In the genomic region with DNA sequence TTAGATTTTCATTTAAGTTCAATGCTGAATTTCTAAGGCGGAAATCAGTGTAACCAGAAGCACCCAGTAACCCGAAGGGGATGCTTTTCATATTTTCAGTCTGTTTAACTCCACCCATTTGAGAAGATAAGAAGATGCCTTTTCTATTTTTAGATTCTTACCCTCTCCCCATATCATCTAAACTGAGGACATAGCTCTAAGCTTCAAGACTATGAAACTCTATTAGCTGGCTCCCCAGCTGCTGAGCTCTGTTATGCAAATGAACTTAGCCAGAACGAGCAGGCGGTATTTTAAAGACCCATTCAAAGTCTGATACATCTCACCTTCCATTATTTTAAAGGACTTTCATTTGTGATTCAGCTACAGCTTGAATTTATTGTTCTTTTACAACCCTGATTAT, we compare ENCODE assay signal across 8 cellular contexts. TPM values are rescaled to one million over a fixed set of nuclear protein-coding genes. Genes with fewer than 3 reads are reported as not detected.
A peak's percentile ranks its signal among the peaks of the same experiment; 100 is the strongest.
DNase-seq lines count a peak whose midpoint lies in the region; ATAC-seq and TF ChIP-seq lines count a peak whose summit lies in the region.

No MANE protein-coding gene starts in this region.

- H3K9me3 ChIP-seq in Karpas-422 (ENCODE audit: low read length) (no peaks in the 10 kb centered on the region), esophagus muscularis mucosa (no peaks in the 10 kb centered on the region)

- intact Hi-C loops in esophagus muscularis mucosa (cut with DNase I) = no loop called here

- H4K20me1 ChIP-seq in Karpas-422 (ENCODE audit: insufficient read depth, low read depth, low read length) = no peaks in the 10 kb centered on the region

- H3K4me1 ChIP-seq in Karpas-422 (ENCODE audit: low read length) (peaks cover 90% of the 10 kb centered on the region), esophagus muscularis mucosa (peaks cover 97 to 100% (median 99%) of the 10 kb centered on the region in 4 donors)

- peaks cover 99% of the 10 kb centered on the region for H3K4me1 Mint-ChIP-seq in stimulated activated memory B cell treated with anti-CD40 and anti-IgM and Interleukin-4, amounts not matched to agents 10 μg/mL and 1 μg/mL and 100 μg/mL, for 72 hours

- ATAC-seq in GM18505 (IDR thresholded peaks at IDR 0.05; ENCODE audit: unreplicated experiment) = peak; percentile 71
- peak; percentile 74 for ATAC-seq in GM21723 (IDR thresholded peaks at IDR 0.05; ENCODE audit: unreplicated experiment)
- ATAC-seq in stimulated activated memory B cell treated with anti-CD40 and anti-IgM and Interleukin-4, amounts not matched to agents 10 μg/mL and 1 μg/mL and 100 μg/mL, for 72 hours = peak; percentile 92

- H3K27me3 ChIP-seq in Karpas-422 (ENCODE audit: low read length) = no peaks in the 10 kb centered on the region
- no peaks in the 10 kb centered on the region for H3K27me3 ChIP-seq in esophagus muscularis mucosa

- H3K27ac Mint-ChIP-seq in stimulated activated memory B cell treated with anti-CD40 and anti-IgM and Interleukin-4, amounts not matched to agents 10 μg/mL and 1 μg/mL and 100 μg/mL, for 72 hours = peak overlapping the region; percentile 97

- peak overlapping the region; percentile 75 for H3K4me3 Mint-ChIP-seq in stimulated activated memory B cell treated with anti-CD40 and anti-IgM and Interleukin-4, amounts not matched to agents 10 μg/mL and 1 μg/mL and 100 μg/mL, for 72 hours

- no peak overlapping the region for H2AFZ ChIP-seq in Karpas-422 (ENCODE audit: low read length)

- H3K4me3 ChIP-seq in Karpas-422 (ENCODE audit: low read length) (peak overlapping the region; percentile 73), esophagus muscularis mucosa (no peak overlapping the region)

- whole genome bisulfite sequencing in esophagus muscularis mucosa = 56% methylated on average over 4 of the region's 4 CpGs

- peaks cover 19% of the 10 kb centered on the region; the same call in 1 of the 2 replicates for H3K79me2 ChIP-seq in Karpas-422 (ENCODE audit: low read length)

- no peak for TF ChIP-seq CTCF in esophagus muscularis mucosa (IDR thresholded peaks at IDR 0.05)

- no peaks in the 10 kb centered on the region for H3K27me3 Mint-ChIP-seq in stimulated activated memory B cell treated with anti-CD40 and anti-IgM and Interleukin-4, amounts not matched to agents 10 μg/mL and 1 μg/mL and 100 μg/mL, for 72 hours

- H3K9me2 ChIP-seq in Karpas-422 (replicated peaks; ENCODE audit: insufficient read depth, low read length) = no peaks in the 10 kb centered on the region

- H3K9ac ChIP-seq in Karpas-422 (ENCODE audit: low read length) = peak overlapping the region; percentile 79

- H3K9me3 Mint-ChIP-seq in stimulated activated memory B cell treated with anti-CD40 and anti-IgM and Interleukin-4, amounts not matched to agents 10 μg/mL and 1 μg/mL and 100 μg/mL, for 72 hours = no peaks in the 10 kb centered on the region

- TF ChIP-seq EP300 in esophagus muscularis mucosa (IDR thresholded peaks at IDR 0.05) = no peak

- H3K36me3 ChIP-seq in Karpas-422 (ENCODE audit: insufficient read depth, low read length) (no peaks in the 10 kb centered on the region), esophagus muscularis mucosa (peaks cover 0 to 4% (median 0%) of the 10 kb centered on the region in 4 donors)

- DNase-seq in Karpas-422 (peak; percentile 96), esophagus muscularis mucosa (ENCODE audit: extremely low spot score) (no peak), hepatic stellate cell (ENCODE audit: low spot score) (no peak)
- DNase-seq in stimulated activated naive CD4-positive, alpha-beta T cell treated with Interleukin-2 at 50 U/mL for 16 hours (lab: John Stamatoyannopoulos, UW) = no peak
- DNase-seq in activated CD8-positive, alpha-beta memory T cell treated with anti-CD3 and anti-CD28 coated beads, Interleukin-2, amount 50 U/mL, for 4 hours = no peak

- H3K4me2 ChIP-seq in Karpas-422 (ENCODE audit: low read depth, low read length, poor library complexity, severe bottlenecking) = peak overlapping the region; percentile 98

- peaks cover 6% of the 10 kb centered on the region for H3K36me3 Mint-ChIP-seq in stimulated activated memory B cell treated with anti-CD40 and anti-IgM and Interleukin-4, amounts not matched to agents 10 μg/mL and 1 μg/mL and 100 μg/mL, for 72 hours

- H3K27ac ChIP-seq in Karpas-422 (ENCODE audit: low read length) = peak overlapping the region; percentile 97
- H3K27ac ChIP-seq in esophagus muscularis mucosa (replicated peaks in 1 of 4) = peak overlapping the region; percentile 67 to 98 (median 84)

- TF ChIP-seq POLR2A in GM18505 (IDR thresholded peaks at IDR 0.05; ENCODE audit: borderline replicate concordance, extremely low read depth, insufficient read depth, insufficient read length) (peak; percentile 14), esophagus muscularis mucosa (IDR thresholded peaks at IDR 0.05; ENCODE audit: low read depth) (no peak)

RNA-seq across cellular contexts. Expression of a gene that starts 16.5 kb away (rescaled TPM):
- 10.7 and 12.5 TPM in 2 replicates for total RNA-seq in Karpas-422 (2014; rRNA removed; shearing (Covaris generic); ENCODE audit: low replicate concordance)
- total RNA-seq in esophagus muscularis mucosa = 100 to 1,000 TPM in 2 of 4 donors, 10 to 100 TPM in 2; 67.7 to 217 (median 112) TPM
